28 cellular contexts compared by ENCODE assay signal in genomic region chr1:117634631-117635030, GRCh38. TPM values are rescaled to one million over a fixed set of nuclear protein-coding genes. Genes with fewer than 3 reads are reported as not detected.
DNase-seq lines count a peak whose midpoint lies in the region; ATAC-seq and TF ChIP-seq lines count a peak whose summit lies in the region.
"Had no signal": no experiment of that assay in that cellular context is flagged by ENCODE, and none has a peak within 500 bp of the region (broad histone marks: within the 10 kb centered on the region; RNA-seq: fewer than 3 reads in every experiment).

No MANE protein-coding gene starts in this region.

- H3K9me3 ChIP-seq in right atrium auricular region: no peaks in the 10 kb centered on the region
- H3K9me3 ChIP-seq: Caco-2, SJSA1 had no signal

- no peaks in the 10 kb centered on the region for H3K27me3 ChIP-seq in right atrium auricular region
- H3K27me3 ChIP-seq: SJSA1 had no signal

- peaks cover 70 to 92% (median 84%) of the 10 kb centered on the region in 3 donors for H3K4me1 Mint-ChIP-seq in naive B cell

- H3K27ac ChIP-seq in right atrium auricular region: no peak overlapping the region
- H3K27ac ChIP-seq: HL-60, SJSA1 had no signal

- peak overlapping the region in 4 of 6 donors; percentile 16 to 84 (median 47) for H3K27ac Mint-ChIP-seq in naive B cell
- H3K27ac Mint-ChIP-seq: CD8-positive, alpha-beta T cell; GM23338 had no signal

- peak; percentile 29 for DNase-seq in cardiac septum (ENCODE audit: low spot score)
- no peak for DNase-seq in right atrium auricular region (ENCODE audit: low spot score)
- peak; percentile 76 for DNase-seq in RPMI8226
- DNase-seq in naive B cell: no peak
- no peak for DNase-seq in NCI-H345 (lab: John Stamatoyannopoulos, UW)
- DNase-seq: AML-193, C1 segment of cervical spinal cord, Caco-2, EL, GDM1, H9, NCI-H1092, NCI-H1417 treated with DMSO at 0.1 percent for 48 hours, NCI-H1694 treated with DMSO at 0.1 percent for 48 hours, NCI-H2081, NCI-H2227 treated with DMSO at 0.1 percent for 48 hours, NCI-H510A, NCI-H69, PC-3, Right ventricle myocardium superior had no signal

- peak overlapping the region in 1 of 8 donors; percentile 73 for H3K4me3 Mint-ChIP-seq in naive B cell
- H3K4me3 Mint-ChIP-seq: CD8-positive, alpha-beta T cell; GM23338; H9 had no signal

- no peak for ATAC-seq in naive B cell (ENCODE audit: low read depth in 2 of 2)
- ATAC-seq in HG03442 (IDR thresholded peaks at IDR 0.05; ENCODE audit: unreplicated experiment): no peak
- no peak for ATAC-seq in GM19455 (IDR thresholded peaks at IDR 0.05; ENCODE audit: unreplicated experiment)
- ATAC-seq: CD8-positive, alpha-beta T cell; GM12878; GM23338; PC-3 had no signal

- H3K36me3 Mint-ChIP-seq in naive B cell: peaks cover under 1 to 9% of the 10 kb centered on the region in 2 donors
- H3K36me3 Mint-ChIP-seq: CD8-positive, alpha-beta T cell; IgD-negative memory B cell had no signal

- no peak for TF ChIP-seq CTCF in right atrium auricular region (IDR thresholded peaks at IDR 0.05)

- H3K27me3 Mint-ChIP-seq in naive B cell: no peaks in the 10 kb centered on the region

- peaks cover 0 to 19% of the 10 kb centered on the region in 2 donors for H3K4me1 ChIP-seq in right atrium auricular region

- no peaks in the 10 kb centered on the region for H3K36me3 ChIP-seq in right atrium auricular region
- H3K36me3 ChIP-seq: SJSA1 had no signal

- H3K4me3 ChIP-seq in right atrium auricular region: no peak overlapping the region
- H3K4me3 ChIP-seq: GM12878, GM23338, SJSA1 had no signal

- H3K9me3 Mint-ChIP-seq in naive B cell: no peaks in the 10 kb centered on the region
- H3K9me3 Mint-ChIP-seq: CD8-positive, alpha-beta T cell; GM23338; H9; IgD-negative memory B cell had no signal

- intact Hi-C loops in cardiac septum (cut with DNase I): no loop called here

RNA-seq across cellular contexts. Expression of gene TENT5C, which starts 28.8 kb away (rescaled TPM):
- 7.4 TPM for total RNA-seq in cardiac septum
- total RNA-seq in right atrium auricular region: 10 to 100 TPM; 17.0 to 20.1 TPM
- 10 to 100 TPM; 55.9 to 92.4 (median 65.2) TPM for polyA plus RNA-seq in naive B cell (ENCODE audit: low read depth in 6 of 6)

Comparison
In these comparisons a context has a peak if more than half of its experiments do, and no peak if none do; other contexts are left out.
1. DNase-seq: peak in cardiac septum (single experiment) and RPMI8226 (single experiment); none in right atrium auricular region (single experiment), naive B cell (single experiment) and NCI-H345 (single experiment).